Comparison of ENCODE assay signal across 13 cellular contexts in genomic region chr9:16530669-16531461, GRCh38.
DNase-seq lines count a peak whose midpoint lies in the region; ATAC-seq and TF ChIP-seq lines count a peak whose summit lies in the region.
"Had no signal": no experiment of that assay in that cellular context is flagged by ENCODE, and none has a peak within 500 bp of the region (broad histone marks: within the 10 kb centered on the region; RNA-seq: fewer than 3 reads in every experiment).

No MANE protein-coding gene starts in this region.

- no peak overlapping the region for H3K4me3 Mint-ChIP-seq in WTC11
- H3K4me3 Mint-ChIP-seq: naive B cell had no signal

- no peak overlapping the region for H2AK5ac ChIP-seq in mesenchymal stem cell (ENCODE audit: low read length, severe bottlenecking)

- H3K27me3 Mint-ChIP-seq in WTC11 (ENCODE audit: low read depth): no peaks in the 10 kb centered on the region
- H3K27me3 Mint-ChIP-seq: naive B cell had no signal

- H3K23ac ChIP-seq in mesenchymal stem cell (ENCODE audit: low read length in 2 of 2): no peak overlapping the region

- H3K4ac ChIP-seq in mesenchymal stem cell (ENCODE audit: low read depth in 1 of 2, low read length in 2 of 2): peak overlapping the region in 1 of 2 experiments; percentile 24

- no peak overlapping the region for H3K4me2 ChIP-seq in mesenchymal stem cell (ENCODE audit: low read length, poor library complexity, severe bottlenecking)
- H3K4me2 ChIP-seq: PC-9 had no signal

- no peak overlapping the region for H3K9ac ChIP-seq in mesenchymal stem cell (ENCODE audit: low read length)

- H3K18ac ChIP-seq in mesenchymal stem cell (ENCODE audit: low read depth in 1 of 2, low read length in 2 of 2): no peak overlapping the region

- no peaks in the 10 kb centered on the region for H3K9me3 ChIP-seq in mesenchymal stem cell (ENCODE audit: control insufficient read depth, low read length)

- WGBS in mesenchymal stem cell: 79% methylated on average over 5 of the region's 11 CpGs

- peaks cover 6% of the 10 kb centered on the region for H3K4me1 ChIP-seq in mesenchymal stem cell (ENCODE audit: control insufficient read depth, insufficient read depth, low read depth, low read length)

- peaks cover 20% of the 10 kb centered on the region for H3K4me1 Mint-ChIP-seq in WTC11
- H3K4me1 Mint-ChIP-seq: naive B cell had no signal

- H3K79me1 ChIP-seq in mesenchymal stem cell (replicated peaks; ENCODE audit: low read length, poor library complexity, severe bottlenecking): peaks cover 24% of the 10 kb centered on the region

- no peak overlapping the region for H3K27ac ChIP-seq in mesenchymal stem cell (ENCODE audit: low read length, poor library complexity, severe bottlenecking)
- H3K27ac ChIP-seq: HL-60, PC-9 had no signal

- no peak overlapping the region for H3K14ac ChIP-seq in mesenchymal stem cell (ENCODE audit: low read length in 2 of 2)

- H2BK15ac ChIP-seq in mesenchymal stem cell (ENCODE audit: low read depth, poor library complexity, severe bottlenecking): no peak overlapping the region

- in situ Hi-C loops in G401 (cut with HindIII; ENCODE audit: low sequenced_read_pairs): no loop called here

- no peak for TF ChIP-seq CTCF in WTC11 (IDR thresholded peaks at IDR 0.05)

- POLR2A ChIA-PET in WTC11 (lab: Charles Lee): interaction anchor here (0.8 kb wide), 1 partner anchor 12 kb away, joined by 3 read pairs; no protein-coding TSS in a partner anchor

- no peak overlapping the region for H2BK5ac ChIP-seq in mesenchymal stem cell (ENCODE audit: low read depth, low read length, poor library complexity, severe bottlenecking)

- CTCF ChIA-PET in WTC11 (lab: Charles Lee): no interaction called here

- H4K8ac ChIP-seq in mesenchymal stem cell (ENCODE audit: low read length): peak overlapping the region; percentile 12

- no peaks in the 10 kb centered on the region for H3K9me3 Mint-ChIP-seq in WTC11
- H3K9me3 Mint-ChIP-seq: naive B cell had no signal

- peaks cover 5 to 35% of the 10 kb centered on the region in 2 experiments for H3K36me3 ChIP-seq in mesenchymal stem cell (ENCODE audit: control insufficient read depth in 1 of 2, insufficient read depth in 2 of 2, low read depth in 1 of 2, low read length in 2 of 2)

- DNase-seq in G401 (ENCODE audit: low spot score): peak; percentile 11
- peak; percentile 84 for DNase-seq in NCI-H1694 treated with DMSO at 0.1 percent for 48 hours (lab: John Stamatoyannopoulos, UW)
- DNase-seq in WTC11 (ENCODE audit: low spot score): no peak
- peak; percentile 43 for DNase-seq in mesenchymal stem cell
- no peak for DNase-seq in midbrain (lab: John Stamatoyannopoulos, UW)
- no peak for DNase-seq in activated naive CD4-positive, alpha-beta T cell (lab: John Stamatoyannopoulos, UW)
- DNase-seq: effector memory CD4-positive, alpha-beta T cell; naive B cell; PC-9; stimulated activated CD4-positive, alpha-beta T cell treated with anti-CD3 and anti-CD28 coated beads, Interleukin-12 subunit alpha, Interleukin-12 subunit beta, amount 100 ng/mL, for 4 hours had no signal

- no peaks in the 10 kb centered on the region for H3K27me3 ChIP-seq in mesenchymal stem cell (ENCODE audit: control insufficient read depth in 1 of 2, insufficient read depth in 1 of 2, low read length in 2 of 2)

- peak overlapping the region; percentile 1 to 59 for H2BK12ac ChIP-seq in mesenchymal stem cell (ENCODE audit: low read length in 2 of 2)

- no peak overlapping the region for H2BK120ac ChIP-seq in mesenchymal stem cell (ENCODE audit: low read depth, low read length)

- H3K36me3 Mint-ChIP-seq in WTC11: no peaks in the 10 kb centered on the region
- H3K36me3 Mint-ChIP-seq: naive B cell had no signal

- H3K4me3 ChIP-seq in mesenchymal stem cell (ENCODE audit: insufficient read depth in 1 of 2, low read depth in 1 of 2, low read length in 2 of 2): no peak overlapping the region
- H3K4me3 ChIP-seq: PC-9 had no signal

- H2AFZ ChIP-seq in mesenchymal stem cell (ENCODE audit: low read depth, low read length): no peak overlapping the region
- H2AFZ ChIP-seq: PC-9 had no signal

- H3K27ac Mint-ChIP-seq in WTC11: peak overlapping the region; percentile 55
- H3K27ac Mint-ChIP-seq: naive B cell had no signal

- peak; percentile 43; the same call in 1 of the 2 replicates for ATAC-seq in WTC11
- no peak for ATAC-seq in GM18858 (IDR thresholded peaks at IDR 0.05; ENCODE audit: unreplicated experiment)
- no peak for ATAC-seq in HG03196 (IDR thresholded peaks at IDR 0.05; ENCODE audit: unreplicated experiment)

- peak overlapping the region; percentile 52 for H4K91ac ChIP-seq in mesenchymal stem cell (ENCODE audit: low read length)

TF ChIP-seq in WTC11, 78 proteins besides CTCF, POLR2A, EP300 and RAD21 (continues in another document):
- no peak for TF ChIP-seq HMGXB4 (CRISPR knock-in tag; IDR thresholded peaks at IDR 0.05)
- no peak for TF ChIP-seq NR3C1 (CRISPR knock-in tag; conservative IDR thresholded peaks at IDR 0.05; ENCODE audit: low read depth)
- no peak for TF ChIP-seq RORB (CRISPR knock-in tag; IDR thresholded peaks at IDR 0.05)
- TF ChIP-seq MLX (CRISPR knock-in tag; IDR thresholded peaks at IDR 0.05): no peak
- TF ChIP-seq JAZF1 (CRISPR knock-in tag; IDR thresholded peaks at IDR 0.05): no peak
- no peak for TF ChIP-seq ESRRA (CRISPR knock-in tag; IDR thresholded peaks at IDR 0.05; ENCODE audit: borderline replicate concordance)
- no peak for TF ChIP-seq E2F4 (CRISPR knock-in tag; IDR thresholded peaks at IDR 0.05; ENCODE audit: borderline replicate concordance, low read depth)
- TF ChIP-seq KAT7 (CRISPR knock-in tag; IDR thresholded peaks at IDR 0.05; ENCODE audit: borderline replicate concordance): no peak
- TF ChIP-seq CBFB (CRISPR knock-in tag; IDR thresholded peaks at IDR 0.05; ENCODE audit: low read depth): no peak
- no peak for TF ChIP-seq ZNF281 (CRISPR knock-in tag; IDR thresholded peaks at IDR 0.05)
- no peak for TF ChIP-seq ZNF232 (CRISPR knock-in tag; IDR thresholded peaks at IDR 0.05)
- no peak for TF ChIP-seq ZBTB43 (CRISPR knock-in tag; IDR thresholded peaks at IDR 0.05)
- no peak for TF ChIP-seq FOXJ3 (CRISPR knock-in tag; IDR thresholded peaks at IDR 0.05; ENCODE audit: borderline replicate concordance)

Comparison
In these comparisons a context has a peak if more than half of its experiments do, and no peak if none do; other contexts are left out.
1. DNase-seq: peak in G401 (single experiment), NCI-H1694 treated with DMSO at 0.1 percent for 48 hours (single experiment) and mesenchymal stem cell (single experiment); none in WTC11 (single experiment), midbrain (single experiment) and activated naive CD4-positive, alpha-beta T cell (0 of 4).